In the genomic region with DNA sequence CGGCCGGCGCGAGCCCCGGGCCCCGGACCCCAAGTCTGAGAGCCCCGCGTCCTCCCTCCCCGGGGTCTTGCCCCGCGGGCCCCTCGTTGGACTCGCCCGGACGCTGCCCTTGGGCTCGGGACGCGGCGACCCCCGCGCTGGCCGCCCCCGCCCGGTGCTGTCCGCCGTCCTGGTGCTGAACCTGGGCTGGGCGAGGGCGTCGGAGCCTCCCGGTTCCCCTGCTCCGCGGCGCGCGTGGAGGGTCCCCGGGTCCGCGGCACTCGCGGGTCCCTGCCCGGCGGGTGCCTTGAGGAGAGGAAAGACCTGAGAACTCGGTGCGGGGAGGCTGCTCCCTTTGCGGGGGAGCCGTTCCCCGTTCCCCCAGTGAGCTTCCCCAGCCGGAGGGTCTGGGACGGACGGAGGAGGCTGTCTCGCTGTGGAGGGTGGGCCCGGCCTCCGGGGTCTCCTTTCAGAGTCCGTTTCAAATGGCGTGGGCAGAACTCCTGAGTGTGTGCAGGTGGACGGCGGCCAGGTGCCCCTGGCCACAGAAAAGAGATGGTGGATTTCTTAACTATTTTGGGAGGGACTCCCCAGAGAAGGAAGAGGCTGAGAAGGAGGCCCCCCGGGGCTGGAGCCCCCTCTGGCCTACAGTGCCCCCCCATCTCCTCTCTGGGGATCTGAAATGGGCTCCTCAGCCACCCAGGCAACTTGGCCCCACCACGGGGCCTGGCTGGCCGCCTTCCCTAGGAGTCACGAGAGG, we compare ENCODE assay signal across 1 cellular context.
TF ChIP-seq lines count a peak whose summit lies in the region.

No MANE protein-coding gene starts in this region.

TF ChIP-seq in HepG2, 621 proteins besides CTCF, POLR2A, EP300 and RAD21:
- TF ChIP-seq KLF6 (CRISPR knock-in tag; IDR thresholded peaks at IDR 0.05) (0 out of 2 replicates have a peak, but pooled peaks have one; percentile 35), ARNT2 (CRISPR knock-in tag; IDR thresholded peaks at IDR 0.05; ENCODE audit: low read depth) (0 out of 2 replicates have a peak, but pooled peaks have one; percentile 31), ZNF724P (CRISPR knock-in tag; IDR thresholded peaks at IDR 0.05; ENCODE audit: borderline replicate concordance) (0 out of 2 replicates have a peak, but pooled peaks have one; percentile 44), HES4 (CRISPR knock-in tag; IDR thresholded peaks at IDR 0.05; ENCODE audit: borderline replicate concordance) (peak; percentile 71; the same call in 1 of the 2 replicates), FOXC1 (CRISPR knock-in tag; IDR thresholded peaks at IDR 0.05; ENCODE audit: borderline replicate concordance) (no peak), ZNF549 (CRISPR knock-in tag; IDR thresholded peaks at IDR 0.05) (no peak), ZNF577 (CRISPR knock-in tag; IDR thresholded peaks at IDR 0.05; ENCODE audit: borderline replicate concordance, low read depth) (no peak), MIER2 (CRISPR knock-in tag; IDR thresholded peaks at IDR 0.05) (peak; percentile 89), EZH2 (conservative IDR thresholded peaks at IDR 0.05; ENCODE audit: low read depth, low read length) (peak; percentile 69), ZNF205 (CRISPR knock-in tag; IDR thresholded peaks at IDR 0.05) (no peak), ZNF747 (CRISPR knock-in tag; IDR thresholded peaks at IDR 0.05; ENCODE audit: borderline replicate concordance) (no peak), ZNF709 (CRISPR knock-in tag; IDR thresholded peaks at IDR 0.05) (peak; percentile 31; the same call in 1 of the 2 replicates), HOXD1 (CRISPR knock-in tag; IDR thresholded peaks at IDR 0.05) (no peak), ARNT (IDR thresholded peaks at IDR 0.05) (no peak), ZNF317 (CRISPR knock-in tag; IDR thresholded peaks at IDR 0.05) (no peak), PHB2 (IDR thresholded peaks at IDR 0.05; ENCODE audit: partially characterized antibody) (no peak), ZBTB7A (CRISPR knock-in tag; IDR thresholded peaks at IDR 0.05) (0 out of 2 replicates have a peak, but pooled peaks have one; percentile 39), SALL1 (CRISPR knock-in tag; IDR thresholded peaks at IDR 0.05) (0 out of 2 replicates have a peak, but pooled peaks have one; percentile 34), NFKB2 (CRISPR knock-in tag; IDR thresholded peaks at IDR 0.05; ENCODE audit: borderline replicate concordance) (peak; percentile 35; the same call in 1 of the 2 replicates), ZBTB7B (CRISPR knock-in tag; IDR thresholded peaks at IDR 0.05) (peak; percentile 71), POLR2G (IDR thresholded peaks at IDR 0.05; ENCODE audit: low read depth, low read length) (no peak), NFKBIZ (CRISPR knock-in tag; IDR thresholded peaks at IDR 0.05) (no peak), HOXA3 (CRISPR knock-in tag; IDR thresholded peaks at IDR 0.05) (0 out of 2 replicates have a peak, but pooled peaks have one; percentile 16), ZNF546 (CRISPR knock-in tag; conservative IDR thresholded peaks at IDR 0.05) (no peak)
- TF ChIP-seq, protein P1, sequence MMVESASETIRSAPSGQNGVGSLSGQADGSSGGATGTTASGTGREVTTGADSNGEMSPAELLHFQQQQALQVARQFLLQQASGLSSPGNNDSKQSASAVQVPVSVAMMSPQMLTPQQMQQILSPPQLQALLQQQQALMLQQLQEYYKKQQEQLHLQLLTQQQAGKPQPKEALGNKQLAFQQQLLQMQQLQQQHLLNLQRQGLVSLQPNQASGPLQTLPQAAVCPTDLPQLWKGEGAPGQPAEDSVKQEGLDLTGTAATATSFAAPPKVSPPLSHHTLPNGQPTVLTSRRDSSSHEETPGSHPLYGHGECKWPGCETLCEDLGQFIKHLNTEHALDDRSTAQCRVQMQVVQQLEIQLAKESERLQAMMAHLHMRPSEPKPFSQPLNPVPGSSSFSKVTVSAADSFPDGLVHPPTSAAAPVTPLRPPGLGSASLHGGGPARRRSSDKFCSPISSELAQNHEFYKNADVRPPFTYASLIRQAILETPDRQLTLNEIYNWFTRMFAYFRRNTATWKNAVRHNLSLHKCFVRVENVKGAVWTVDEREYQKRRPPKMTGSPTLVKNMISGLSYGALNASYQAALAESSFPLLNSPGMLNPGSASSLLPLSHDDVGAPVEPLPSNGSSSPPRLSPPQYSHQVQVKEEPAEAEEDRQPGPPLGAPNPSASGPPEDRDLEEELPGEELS (CRISPR knock-in tag; IDR thresholded peaks at IDR 0.05) = no peak
- TF ChIP-seq, protein P2, sequence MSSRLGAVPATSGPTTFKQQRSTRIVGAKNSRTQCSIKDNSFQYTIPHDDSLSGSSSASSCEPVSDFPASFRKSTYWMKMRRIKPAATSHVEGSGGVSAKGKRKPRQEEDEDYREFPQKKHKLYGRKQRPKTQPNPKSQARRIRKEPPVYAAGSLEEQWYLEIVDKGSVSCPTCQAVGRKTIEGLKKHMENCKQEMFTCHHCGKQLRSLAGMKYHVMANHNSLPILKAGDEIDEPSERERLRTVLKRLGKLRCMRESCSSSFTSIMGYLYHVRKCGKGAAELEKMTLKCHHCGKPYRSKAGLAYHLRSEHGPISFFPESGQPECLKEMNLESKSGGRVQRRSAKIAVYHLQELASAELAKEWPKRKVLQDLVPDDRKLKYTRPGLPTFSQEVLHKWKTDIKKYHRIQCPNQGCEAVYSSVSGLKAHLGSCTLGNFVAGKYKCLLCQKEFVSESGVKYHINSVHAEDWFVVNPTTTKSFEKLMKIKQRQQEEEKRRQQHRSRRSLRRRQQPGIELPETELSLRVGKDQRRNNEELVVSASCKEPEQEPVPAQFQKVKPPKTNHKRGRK (CRISPR knock-in tag; IDR thresholded peaks at IDR 0.05) = no peak
- TF ChIP-seq, protein P3, sequence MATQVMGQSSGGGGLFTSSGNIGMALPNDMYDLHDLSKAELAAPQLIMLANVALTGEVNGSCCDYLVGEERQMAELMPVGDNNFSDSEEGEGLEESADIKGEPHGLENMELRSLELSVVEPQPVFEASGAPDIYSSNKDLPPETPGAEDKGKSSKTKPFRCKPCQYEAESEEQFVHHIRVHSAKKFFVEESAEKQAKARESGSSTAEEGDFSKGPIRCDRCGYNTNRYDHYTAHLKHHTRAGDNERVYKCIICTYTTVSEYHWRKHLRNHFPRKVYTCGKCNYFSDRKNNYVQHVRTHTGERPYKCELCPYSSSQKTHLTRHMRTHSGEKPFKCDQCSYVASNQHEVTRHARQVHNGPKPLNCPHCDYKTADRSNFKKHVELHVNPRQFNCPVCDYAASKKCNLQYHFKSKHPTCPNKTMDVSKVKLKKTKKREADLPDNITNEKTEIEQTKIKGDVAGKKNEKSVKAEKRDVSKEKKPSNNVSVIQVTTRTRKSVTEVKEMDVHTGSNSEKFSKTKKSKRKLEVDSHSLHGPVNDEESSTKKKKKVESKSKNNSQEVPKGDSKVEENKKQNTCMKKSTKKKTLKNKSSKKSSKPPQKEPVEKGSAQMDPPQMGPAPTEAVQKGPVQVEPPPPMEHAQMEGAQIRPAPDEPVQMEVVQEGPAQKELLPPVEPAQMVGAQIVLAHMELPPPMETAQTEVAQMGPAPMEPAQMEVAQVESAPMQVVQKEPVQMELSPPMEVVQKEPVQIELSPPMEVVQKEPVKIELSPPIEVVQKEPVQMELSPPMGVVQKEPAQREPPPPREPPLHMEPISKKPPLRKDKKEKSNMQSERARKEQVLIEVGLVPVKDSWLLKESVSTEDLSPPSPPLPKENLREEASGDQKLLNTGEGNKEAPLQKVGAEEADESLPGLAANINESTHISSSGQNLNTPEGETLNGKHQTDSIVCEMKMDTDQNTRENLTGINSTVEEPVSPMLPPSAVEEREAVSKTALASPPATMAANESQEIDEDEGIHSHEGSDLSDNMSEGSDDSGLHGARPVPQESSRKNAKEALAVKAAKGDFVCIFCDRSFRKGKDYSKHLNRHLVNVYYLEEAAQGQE (IDR thresholded peaks at IDR 0.05; ENCODE audit: borderline replicate concordance in 1 of 2, low read depth in 1 of 2, low read length in 2 of 2) = peak; percentile 93
- TF ChIP-seq, protein P4, sequence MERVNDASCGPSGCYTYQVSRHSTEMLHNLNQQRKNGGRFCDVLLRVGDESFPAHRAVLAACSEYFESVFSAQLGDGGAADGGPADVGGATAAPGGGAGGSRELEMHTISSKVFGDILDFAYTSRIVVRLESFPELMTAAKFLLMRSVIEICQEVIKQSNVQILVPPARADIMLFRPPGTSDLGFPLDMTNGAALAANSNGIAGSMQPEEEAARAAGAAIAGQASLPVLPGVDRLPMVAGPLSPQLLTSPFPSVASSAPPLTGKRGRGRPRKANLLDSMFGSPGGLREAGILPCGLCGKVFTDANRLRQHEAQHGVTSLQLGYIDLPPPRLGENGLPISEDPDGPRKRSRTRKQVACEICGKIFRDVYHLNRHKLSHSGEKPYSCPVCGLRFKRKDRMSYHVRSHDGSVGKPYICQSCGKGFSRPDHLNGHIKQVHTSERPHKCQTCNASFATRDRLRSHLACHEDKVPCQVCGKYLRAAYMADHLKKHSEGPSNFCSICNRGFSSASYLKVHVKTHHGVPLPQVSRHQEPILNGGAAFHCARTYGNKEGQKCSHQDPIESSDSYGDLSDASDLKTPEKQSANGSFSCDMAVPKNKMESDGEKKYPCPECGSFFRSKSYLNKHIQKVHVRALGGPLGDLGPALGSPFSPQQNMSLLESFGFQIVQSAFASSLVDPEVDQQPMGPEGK (CRISPR knock-in tag; IDR thresholded peaks at IDR 0.05) = peak; percentile 87
- TF ChIP-seq, protein P5, sequence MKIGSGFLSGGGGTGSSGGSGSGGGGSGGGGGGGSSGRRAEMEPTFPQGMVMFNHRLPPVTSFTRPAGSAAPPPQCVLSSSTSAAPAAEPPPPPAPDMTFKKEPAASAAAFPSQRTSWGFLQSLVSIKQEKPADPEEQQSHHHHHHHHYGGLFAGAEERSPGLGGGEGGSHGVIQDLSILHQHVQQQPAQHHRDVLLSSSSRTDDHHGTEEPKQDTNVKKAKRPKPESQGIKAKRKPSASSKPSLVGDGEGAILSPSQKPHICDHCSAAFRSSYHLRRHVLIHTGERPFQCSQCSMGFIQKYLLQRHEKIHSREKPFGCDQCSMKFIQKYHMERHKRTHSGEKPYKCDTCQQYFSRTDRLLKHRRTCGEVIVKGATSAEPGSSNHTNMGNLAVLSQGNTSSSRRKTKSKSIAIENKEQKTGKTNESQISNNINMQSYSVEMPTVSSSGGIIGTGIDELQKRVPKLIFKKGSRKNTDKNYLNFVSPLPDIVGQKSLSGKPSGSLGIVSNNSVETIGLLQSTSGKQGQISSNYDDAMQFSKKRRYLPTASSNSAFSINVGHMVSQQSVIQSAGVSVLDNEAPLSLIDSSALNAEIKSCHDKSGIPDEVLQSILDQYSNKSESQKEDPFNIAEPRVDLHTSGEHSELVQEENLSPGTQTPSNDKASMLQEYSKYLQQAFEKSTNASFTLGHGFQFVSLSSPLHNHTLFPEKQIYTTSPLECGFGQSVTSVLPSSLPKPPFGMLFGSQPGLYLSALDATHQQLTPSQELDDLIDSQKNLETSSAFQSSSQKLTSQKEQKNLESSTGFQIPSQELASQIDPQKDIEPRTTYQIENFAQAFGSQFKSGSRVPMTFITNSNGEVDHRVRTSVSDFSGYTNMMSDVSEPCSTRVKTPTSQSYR (CRISPR knock-in tag; IDR thresholded peaks at IDR 0.05; ENCODE audit: borderline replicate concordance) = peak; percentile 43; the same call in 1 of the 2 replicates
- TF ChIP-seq, protein P6, sequence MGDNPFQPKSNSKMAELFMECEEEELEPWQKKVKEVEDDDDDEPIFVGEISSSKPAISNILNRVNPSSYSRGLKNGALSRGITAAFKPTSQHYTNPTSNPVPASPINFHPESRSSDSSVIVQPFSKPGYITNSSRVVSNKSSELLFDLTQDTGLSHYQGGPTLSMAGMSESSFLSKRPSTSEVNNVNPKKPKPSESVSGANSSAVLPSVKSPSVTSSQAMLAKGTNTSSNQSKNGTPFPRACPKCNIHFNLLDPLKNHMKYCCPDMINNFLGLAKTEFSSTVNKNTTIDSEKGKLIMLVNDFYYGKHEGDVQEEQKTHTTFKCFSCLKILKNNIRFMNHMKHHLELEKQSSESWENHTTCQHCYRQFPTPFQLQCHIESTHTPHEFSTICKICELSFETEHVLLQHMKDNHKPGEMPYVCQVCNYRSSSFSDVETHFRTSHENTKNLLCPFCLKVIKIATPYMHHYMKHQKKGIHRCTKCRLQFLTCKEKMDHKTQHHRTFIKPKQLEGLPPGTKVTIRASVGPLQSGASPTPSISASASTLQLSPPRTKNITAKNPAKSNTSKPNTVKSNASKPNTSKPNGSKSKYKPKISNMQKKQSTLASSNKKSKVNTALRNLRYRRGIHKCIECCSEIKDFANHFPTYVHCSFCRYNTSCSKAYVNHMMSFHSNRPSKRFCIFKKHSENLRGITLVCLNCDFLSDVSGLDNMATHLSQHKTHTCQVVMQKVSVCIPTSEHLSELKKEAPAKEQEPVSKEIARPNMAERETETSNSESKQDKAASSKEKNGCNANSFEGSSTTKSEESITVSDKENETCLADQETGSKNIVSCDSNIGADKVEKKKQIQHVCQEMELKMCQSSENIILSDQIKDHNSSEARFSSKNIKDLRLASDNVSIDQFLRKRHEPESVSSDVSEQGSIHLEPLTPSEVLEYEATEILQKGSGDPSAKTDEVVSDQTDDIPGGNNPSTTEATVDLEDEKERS (CRISPR knock-in tag; IDR thresholded peaks at IDR 0.05) = no peak
TF ChIP-seq in HepG2: peak in this region for 15.
